8 cellular contexts compared by ENCODE assay signal in genomic region chrX:40644821-40645358, GRCh38. TPM values are rescaled to one million over a fixed set of nuclear protein-coding genes. Genes with fewer than 3 reads are reported as not detected.
A peak's percentile ranks its signal among the peaks of the same experiment; 100 is the strongest.
DNase-seq lines count a peak whose midpoint lies in the region; ATAC-seq, FAIRE-seq and TF ChIP-seq lines count a peak whose summit lies in the region.

No MANE protein-coding gene starts in this region.

- in situ Hi-C loops in Panc1 (cut with HindIII; ENCODE audit: low pct_unique_long_range_greater_than_20kb, low sequenced_read_pairs) = no loop called here

- H3K9me3 ChIP-seq in DOHH2 (ENCODE audit: control insufficient read depth, insufficient read depth, low read length) = no peaks in the 10 kb centered on the region
- no peaks in the 10 kb centered on the region for H3K9me3 ChIP-seq in Panc1 (ENCODE audit: control insufficient read depth, insufficient read depth, low read depth, low read length)

- peaks cover 55% of the 10 kb centered on the region for H3K79me2 ChIP-seq in DOHH2 (ENCODE audit: control insufficient read depth, low read length)

- H3K27me3 ChIP-seq in DOHH2 (ENCODE audit: control insufficient read depth, low read length) (no peaks in the 10 kb centered on the region), Panc1 (ENCODE audit: control insufficient read depth, insufficient read depth, low read length) (no peaks in the 10 kb centered on the region), foreskin keratinocyte (no peaks in the 10 kb centered on the region)

- no peak for FAIRE-seq in H54 (lab: Jason Lieb, UNC)

- peak; percentile 6 for DNase-seq in H54 (ENCODE audit: insufficient read length, low spot score)
- no peak for DNase-seq in Panc1 (ENCODE audit: low read depth, low spot score)
- DNase-seq in activated effector memory CD4-positive, alpha-beta T cell treated with Interleukin-2 at 50 U/mL for 16 hours = peak; percentile 29
- DNase-seq in foreskin keratinocyte = peak in 1 of 2 donors; percentile 21
- peak; percentile 79 for DNase-seq in pons (ENCODE audit: low spot score)
- no peak for DNase-seq in NCI-H446 (lab: John Stamatoyannopoulos, UW)
- DNase-seq in OCI-M2 (lab: John Stamatoyannopoulos, UW; ENCODE audit: unreplicated experiment) = no peak

- 0 out of 2 replicates have a peak, but pooled peaks have one; percentile 23 for TF ChIP-seq POLR2A in H54 (IDR thresholded peaks at IDR 0.05; ENCODE audit: low read depth, low read length)

- intact Hi-C loops in Panc1 (cut with micrococcal nuclease; ENCODE audit: unreplicated experiment) = no loop called here

- POLR2A ChIA-PET in Panc1 (lab: Charles Lee) = no interaction called here

- no peaks in the 10 kb centered on the region for H4K20me1 ChIP-seq in DOHH2 (ENCODE audit: control insufficient read depth, insufficient read depth, low read depth, low read length)

- no TSS peak for BruUV-seq in Panc1 (replicated peaks; lab: Mats Ljungman, UMichigan)

- CTCF ChIA-PET in Panc1 (lab: Charles Lee) = no interaction called here

- ATAC-seq in Panc1 = peak; percentile 78
- peak; percentile 22 for ATAC-seq in foreskin keratinocyte

- H3F3A ChIP-seq in DOHH2 (ENCODE audit: control insufficient read depth, insufficient read depth) = no peaks in the 10 kb centered on the region

- TF ChIP-seq CTCF in DOHH2 (IDR thresholded peaks at IDR 0.05; ENCODE audit: low read depth, low read length, poor library complexity, severe bottlenecking) (no peak), Panc1 (IDR thresholded peaks at IDR 0.05) (no peak), foreskin keratinocyte (conservative IDR thresholded peaks at IDR 0.05) (no peak)

- H3K36me3 ChIP-seq in DOHH2 (ENCODE audit: control insufficient read depth, low read length) = peaks cover 6% of the 10 kb centered on the region; the same call in 1 of the 2 replicates
- no peaks in the 10 kb centered on the region for H3K36me3 ChIP-seq in Panc1 (ENCODE audit: control insufficient read depth, insufficient read depth, low read length)

- H3K9me2 ChIP-seq in DOHH2 (replicated peaks; ENCODE audit: control insufficient read depth, low read length) = no peaks in the 10 kb centered on the region

- H3K27ac ChIP-seq in DOHH2 (ENCODE audit: low read depth, low read length) (peak overlapping the region; percentile 57), Panc1 (ENCODE audit: low read length) (peak overlapping the region; percentile 77), foreskin keratinocyte (peak overlapping the region; percentile 55)

- H3K4me2 ChIP-seq in DOHH2 (ENCODE audit: low read length) = peak overlapping the region; percentile 69

- H3K4me3 ChIP-seq in DOHH2 (ENCODE audit: low read length) = peak overlapping the region; percentile 76
- H3K4me3 ChIP-seq in Panc1 (ENCODE audit: low read depth in 2 of 2, low read length in 2 of 2) = peak overlapping the region; percentile 30 to 52

- peaks cover 23% of the 10 kb centered on the region for H3K4me1 ChIP-seq in DOHH2 (ENCODE audit: control insufficient read depth, low read length)
- no peaks in the 10 kb centered on the region for H3K4me1 ChIP-seq in Panc1 (ENCODE audit: control insufficient read depth, insufficient read depth, low read length)
- peaks cover 11% of the 10 kb centered on the region for H3K4me1 ChIP-seq in foreskin keratinocyte

RNA-seq across cellular contexts. Expression of gene CXorf38, which starts 2.5 kb away (rescaled TPM):
- total RNA-seq in Panc1 (2021; ENCODE audit: unreplicated experiment) (7.8 TPM), foreskin keratinocyte (11.9 and 12.7 TPM in 2 replicates)
- 5.6 TPM for polyA plus RNA-seq in Panc1 (2012; ENCODE audit: insufficient read length)
- polyA plus RNA-seq in foreskin keratinocyte = 5.0 and 5.6 TPM in 2 replicates

RNA-seq across cellular contexts. Expression of gene MPC1L, which starts 21.7 kb away (rescaled TPM):
- total RNA-seq in Panc1 (2021; ENCODE audit: unreplicated experiment) (not detected), foreskin keratinocyte (not detected in 2 replicates)
- polyA plus RNA-seq in Panc1 (2012; ENCODE audit: insufficient read length) = not detected
- polyA plus RNA-seq in foreskin keratinocyte = not detected in 2 replicates

Comparison
In these comparisons a context has a peak if more than half of its experiments do, and no peak if none do; other contexts are left out.
1. DNase-seq: peak in H54 (single experiment), activated effector memory CD4-positive, alpha-beta T cell treated with Interleukin-2 at 50 U/mL for 16 hours (single experiment) and pons (single experiment); none in Panc1 (single experiment), NCI-H446 (0 of 2) and OCI-M2 (single experiment).
2. Peak in every context shown above with its lines, with median percentiles within 50 percentile points of each other: H3K27ac ChIP-seq.